Comparison of ENCODE assay signal across 28 cellular contexts in the genomic region with DNA sequence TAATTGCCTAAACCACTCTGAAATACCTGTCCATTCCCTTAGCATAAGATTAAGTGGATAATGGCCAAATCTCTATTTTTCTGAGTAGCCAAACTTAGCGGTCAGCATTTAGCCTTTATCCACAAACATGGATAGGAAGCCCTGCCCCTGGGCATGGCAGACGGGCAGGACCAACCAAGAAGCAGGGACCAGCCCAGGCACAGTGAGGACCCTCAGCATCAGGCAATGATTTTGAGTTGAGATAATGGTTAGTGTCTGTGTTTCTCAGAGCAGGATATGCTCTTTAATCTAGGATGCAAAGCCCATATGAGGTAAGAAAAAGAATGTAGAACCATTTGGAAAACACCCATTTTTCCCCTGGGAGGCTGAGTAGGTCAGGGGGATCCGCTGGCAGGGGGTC.
"Had no signal": no experiment of that assay in that cellular context is flagged by ENCODE, and none has a peak within 500 bp of the region (broad histone marks: within the 10 kb centered on the region; RNA-seq: fewer than 3 reads in every experiment).

No MANE protein-coding gene starts in this region.

- H3K27me3 ChIP-seq: ascending aorta, MG63, Peyer's patch, SJSA1 had no signal

- H3K27ac ChIP-seq: ascending aorta, cardiac muscle cell, Peyer's patch, SJSA1 had no signal

- ATAC-seq: activated CD8-positive, alpha-beta T cell treated with anti-CD3 and anti-CD28 coated beads for 36 hours; activated T-cell treated with anti-CD3 and anti-CD28 coated beads, Interleukin-2, amount 50 U/mL, for 72 hours; activated T-helper 17 cell treated with anti-CD3 and anti-CD28 coated beads, Interleukin-2, amount 50 U/mL, for 72 hours; PC-3 had no signal

- DNase-seq: activated CD4-positive, alpha-beta T cell treated with anti-CD3 and anti-CD28 coated beads, Interleukin-2, amount 10 ng/mL, durations not matched to agents 24 days and 14 days; activated CD4-positive, alpha-beta T cell treated with anti-CD3 and anti-CD28 coated beads, Interleukin-2, amount 50 U/mL, for 4 hours; activated CD8-positive, alpha-beta T cell treated with anti-CD3 and anti-CD28 coated beads for 36 hours; activated effector memory CD4-positive, alpha-beta T cell treated with anti-CD3 and anti-CD28 coated beads, Interleukin-2, amount 50 U/mL, for 16 hours; activated naive CD4-positive, alpha-beta T cell treated with Interleukin-2 at 50 U/mL for 16 hours; activated naive CD8-positive, alpha-beta T cell treated with anti-CD3 and anti-CD28 coated beads, Interleukin-2, amount 10 ng/mL, durations not matched to agents 7 days and 5 days; activated T-cell treated with anti-CD3 and anti-CD28 coated beads, Interleukin-2, amount 50 U/mL, for 1 hour; activated T-cell treated with anti-CD3 and anti-CD28 coated beads, Interleukin-2, amount 50 U/mL, for 72 hours; amygdala; Kasumi-1; KG1; MG63; MV-4-11; NCI-H1092; NCI-H1930; NCI-H2081 treated with DMSO at 0.1 percent for 48 hours; NCI-H226; NCI-H446 treated with DMSO at 0.1 percent for 48 hours; NCI-H524; PC-3; Peyer's patch; RPMI8226; SHP77 treated with DMSO at 0.1 percent for 48 hours; T1000 had no signal

- H3K4me3 ChIP-seq: ascending aorta, cardiac muscle cell, MG63, Peyer's patch, SJSA1 had no signal

- H3K9me3 ChIP-seq: ascending aorta, MG63, Peyer's patch, SJSA1 had no signal

- H3K36me3 ChIP-seq: ascending aorta, cardiac muscle cell, MG63, Peyer's patch, SJSA1 had no signal

- H3K4me1 ChIP-seq: ascending aorta, Peyer's patch, SJSA1 had no signal
